ENCODE assay signal across 16 cellular contexts in genomic region chr22:44409211-44409648, GRCh38.
"Had no signal": no experiment of that assay in that cellular context is flagged by ENCODE, and none has a peak within 500 bp of the region (broad histone marks: within the 10 kb centered on the region; RNA-seq: fewer than 3 reads in every experiment).

No MANE protein-coding gene starts in this region.

- H3K9me3 Mint-ChIP-seq: activated naive CD8-positive, alpha-beta T cell treated with anti-CD3 and anti-CD28 coated beads, Interleukin-2, amount 10 ng/mL, durations not matched to agents 7 days and 5 days; activated T-cell treated with anti-CD3 and anti-CD28 coated beads, Interleukin-2, amount 50 U/mL, for 24 hours; naive thymus-derived CD4-positive, alpha-beta T cell; type B pancreatic cell had no signal

- H3K4me1 Mint-ChIP-seq: activated naive CD8-positive, alpha-beta T cell treated with anti-CD3 and anti-CD28 coated beads, Interleukin-2, amount 10 ng/mL, durations not matched to agents 7 days and 5 days; naive thymus-derived CD4-positive, alpha-beta T cell had no signal

- DNase-seq: activated CD4-positive, CD25-positive, alpha-beta regulatory T cell; activated naive CD8-positive, alpha-beta T cell treated with anti-CD3 and anti-CD28 coated beads, Interleukin-2, amount 10 ng/mL, durations not matched to agents 7 days and 5 days; activated T-cell treated with anti-CD3 and anti-CD28 coated beads, Interleukin-2, amount 50 U/mL, for 24 hours; anterior cingulate cortex; esophagus squamous epithelium; foreskin fibroblast; midbrain; naive thymus-derived CD4-positive, alpha-beta T cell; occipital lobe; stimulated activated CD4-positive, alpha-beta T cell treated with anti-CD3 and anti-CD28 coated beads, Interleukin-2, amount 100 ng/mL, for 48 hours; stimulated activated naive CD8-positive, alpha-beta T cell treated with anti-CD3 and anti-CD28 coated beads, Interleukin-15, Interleukin-2, amounts not matched to agents 100 U/mL and 50 U/mL, for 24 hours; T-helper 2 cell had no signal

- H3K9me3 ChIP-seq: breast epithelium, esophagus squamous epithelium, suprapubic skin had no signal

- H3K36me3 ChIP-seq: breast epithelium, esophagus squamous epithelium, suprapubic skin had no signal

- H3K27ac ChIP-seq: breast epithelium, esophagus squamous epithelium, suprapubic skin had no signal

- H3K4me3 ChIP-seq: breast epithelium, esophagus squamous epithelium, suprapubic skin had no signal

- H3K4me1 ChIP-seq: breast epithelium had no signal

- H3K36me3 Mint-ChIP-seq: activated naive CD8-positive, alpha-beta T cell treated with anti-CD3 and anti-CD28 coated beads, Interleukin-2, amount 10 ng/mL, durations not matched to agents 7 days and 5 days; naive thymus-derived CD4-positive, alpha-beta T cell; type B pancreatic cell had no signal

- H3K4me3 Mint-ChIP-seq: activated naive CD8-positive, alpha-beta T cell treated with anti-CD3 and anti-CD28 coated beads, Interleukin-2, amount 10 ng/mL, durations not matched to agents 7 days and 5 days; activated T-cell treated with anti-CD3 and anti-CD28 coated beads, Interleukin-2, amount 50 U/mL, for 24 hours; naive thymus-derived CD4-positive, alpha-beta T cell; type B pancreatic cell had no signal

- ATAC-seq: naive thymus-derived CD4-positive, alpha-beta T cell; sciatic nerve; stimulated activated naive CD8-positive, alpha-beta T cell treated with anti-CD3 and anti-CD28 coated beads, Interleukin-15, Interleukin-2, amounts not matched to agents 100 U/mL and 50 U/mL, for 24 hours had no signal

- H3K27ac Mint-ChIP-seq: activated naive CD8-positive, alpha-beta T cell treated with anti-CD3 and anti-CD28 coated beads, Interleukin-2, amount 10 ng/mL, durations not matched to agents 7 days and 5 days; activated T-cell treated with anti-CD3 and anti-CD28 coated beads, Interleukin-2, amount 50 U/mL, for 24 hours; naive thymus-derived CD4-positive, alpha-beta T cell; type B pancreatic cell had no signal
